ENCODE assay signal across 18 cellular contexts in the genomic region with DNA sequence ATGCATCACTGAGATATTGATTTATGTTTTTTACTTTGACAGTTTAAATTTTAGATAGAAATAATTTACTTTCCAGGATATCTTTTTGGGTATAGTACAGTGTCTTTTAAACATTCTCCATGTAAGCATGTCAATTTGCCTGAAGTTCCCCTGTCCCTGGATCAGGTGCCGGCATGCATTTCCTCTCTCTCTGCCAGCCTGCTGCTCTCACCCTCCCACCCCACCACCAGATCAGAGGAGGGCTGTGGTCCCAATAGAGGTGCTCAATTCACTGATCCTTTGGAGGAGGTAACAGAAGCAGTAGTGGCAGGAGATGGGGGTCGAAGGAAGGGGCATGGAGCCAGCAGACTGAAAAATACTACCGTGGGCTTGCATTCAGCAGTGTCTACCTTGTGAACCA. TPM values are rescaled to one million over a fixed set of nuclear protein-coding genes. Genes with fewer than 3 reads are reported as not detected.
DNase-seq lines count a peak whose midpoint lies in the region; ATAC-seq and TF ChIP-seq lines count a peak whose summit lies in the region.
"Had no signal": no experiment of that assay in that cellular context is flagged by ENCODE, and none has a peak within 500 bp of the region (broad histone marks: within the 10 kb centered on the region; RNA-seq: fewer than 3 reads in every experiment).

No MANE protein-coding gene starts in this region.

- no peak overlapping the region for H2AFZ ChIP-seq in H9 (ENCODE audit: low read length)

- POLR2A ChIA-PET in WTC11 (lab: Charles Lee): no interaction called here

- no peak overlapping the region for H4K91ac ChIP-seq in H9 (ENCODE audit: insufficient read length, low read depth, low read length)

- no peak overlapping the region for H3K9ac ChIP-seq in H9 (ENCODE audit: extremely low read depth, insufficient read length, low read length)
- H3K9ac ChIP-seq: BLaER1 treated with 17β-estradiol and CSF1 and Interleukin-3, amounts not matched to agents 10 nM and 100 nM had no signal

- H3K4ac ChIP-seq in H9 (ENCODE audit: low read depth, low read length): no peak overlapping the region

- H3K4me1 Mint-ChIP-seq in H9 (peaks cover 0 to 14% of the 10 kb centered on the region in 2 experiments; a peak in 1 of 4 replicates), WTC11 (peaks cover 18% of the 10 kb centered on the region), nephron progenitor cell (peaks cover 8% of the 10 kb centered on the region), endothelial cell (ENCODE audit: unreplicated experiment) (no peaks in the 10 kb centered on the region)
- H3K4me1 Mint-ChIP-seq: B cell, IgD-negative memory B cell had no signal

- no peak overlapping the region for H3K18ac ChIP-seq in H9 (ENCODE audit: insufficient read length, low read depth, low read length)

- H3K23ac ChIP-seq in H9 (ENCODE audit: insufficient read length, low read depth, low read length): no peak overlapping the region

- no peak overlapping the region for H4K5ac ChIP-seq in H9 (ENCODE audit: insufficient read length, low read depth, low read length)

- H3K4me2 ChIP-seq in H9 (ENCODE audit: insufficient read depth, insufficient read length, low read length): no peak overlapping the region
- H3K4me2 ChIP-seq: BLaER1 treated with 17β-estradiol and CSF1 and Interleukin-3, amounts not matched to agents 10 nM and 100 nM had no signal

- H2BK20ac ChIP-seq in H9 (ENCODE audit: low read depth, low read length, poor library complexity, severe bottlenecking): no peak overlapping the region

- H2BK5ac ChIP-seq in H9 (ENCODE audit: insufficient read length, low read length): no peak overlapping the region

- no peaks in the 10 kb centered on the region for H3K9me3 ChIP-seq in H9 (ENCODE audit: control insufficient read depth, low read depth, low read length)
- H3K9me3 ChIP-seq in WERI-Rb-1 (ENCODE audit: severe bottlenecking): no peaks in the 10 kb centered on the region

- H3K4me3 Mint-ChIP-seq in H9: no peak overlapping the region
- H3K4me3 Mint-ChIP-seq in WTC11: no peak overlapping the region
- no peak overlapping the region for H3K4me3 Mint-ChIP-seq in nephron progenitor cell
- no peak overlapping the region for H3K4me3 Mint-ChIP-seq in endothelial cell (ENCODE audit: unreplicated experiment)
- H3K4me3 Mint-ChIP-seq: B cell; CD8-positive, alpha-beta T cell; HFFc6; IgD-negative memory B cell had no signal

- no peak overlapping the region for H3T11ph ChIP-seq in H9 (ENCODE audit: low read length)

- H2BK12ac ChIP-seq in H9 (ENCODE audit: insufficient read length, low read depth, low read length): no peak overlapping the region

- H2AK5ac ChIP-seq in H9 (ENCODE audit: insufficient read length, low read length): no peak overlapping the region

- no peaks in the 10 kb centered on the region for H3K4me1 ChIP-seq in H9 (ENCODE audit: insufficient read depth, low read length)
- H3K4me1 ChIP-seq: BLaER1 treated with 17β-estradiol and CSF1 and Interleukin-3, amounts not matched to agents 10 nM and 100 nM had no signal

- no peak overlapping the region for H2BK15ac ChIP-seq in H9 (ENCODE audit: low read depth, low read length)

- H4K20me1 ChIP-seq in H9 (ENCODE audit: control insufficient read depth, insufficient read depth, insufficient read length): no peaks in the 10 kb centered on the region
- H4K20me1 ChIP-seq: BLaER1 treated with 17β-estradiol and CSF1 and Interleukin-3, amounts not matched to agents 10 nM and 100 nM had no signal

- H3K36me3 Mint-ChIP-seq in H9 (ENCODE audit: insufficient read depth in 1 of 3, low read depth in 3 of 3) (no peaks in the 10 kb centered on the region), WTC11 (no peaks in the 10 kb centered on the region), nephron progenitor cell (ENCODE audit: low read depth) (no peaks in the 10 kb centered on the region), endothelial cell (ENCODE audit: low read depth, unreplicated experiment) (no peaks in the 10 kb centered on the region)
- H3K36me3 Mint-ChIP-seq: CD8-positive, alpha-beta T cell; IgD-negative memory B cell had no signal

- H3K36me3 ChIP-seq in WERI-Rb-1: no peaks in the 10 kb centered on the region
- H3K36me3 ChIP-seq: BLaER1 treated with 17β-estradiol and CSF1 and Interleukin-3, amounts not matched to agents 10 nM and 100 nM had no signal

- no peak overlapping the region for H3K14ac ChIP-seq in H9 (ENCODE audit: insufficient read depth, low read length)

- H3K23me2 ChIP-seq in H9 (ENCODE audit: insufficient read length, low read depth, low read length, poor library complexity, severe bottlenecking): no peaks in the 10 kb centered on the region

- H2BK120ac ChIP-seq in H9 (ENCODE audit: low read depth, low read length, poor library complexity, severe bottlenecking): no peak overlapping the region

- H3K27ac Mint-ChIP-seq in H9 (peak overlapping the region; percentile 9 to 91 (median 36); a peak in 3 of 7 replicates), WTC11 (no peak overlapping the region), nephron progenitor cell (no peak overlapping the region), endothelial cell (ENCODE audit: unreplicated experiment) (no peak overlapping the region)
- H3K27ac Mint-ChIP-seq: B cell; CD8-positive, alpha-beta T cell; HFFc6; IgD-negative memory B cell had no signal

- H3K79me1 ChIP-seq in H9 (ENCODE audit: insufficient read depth, low read depth, low read length, poor library complexity, severe bottlenecking): no peaks in the 10 kb centered on the region

- no peak overlapping the region for H4K8ac ChIP-seq in H9 (replicated peaks; ENCODE audit: insufficient read length, low read depth, low read length)

- H3K9me3 Mint-ChIP-seq in H9: no peaks in the 10 kb centered on the region
- H3K9me3 Mint-ChIP-seq in WTC11: no peaks in the 10 kb centered on the region; the same call in 1 of the 2 replicates
- no peaks in the 10 kb centered on the region for H3K9me3 Mint-ChIP-seq in nephron progenitor cell
- H3K9me3 Mint-ChIP-seq in endothelial cell (ENCODE audit: unreplicated experiment): no peaks in the 10 kb centered on the region
- H3K9me3 Mint-ChIP-seq: CD8-positive, alpha-beta T cell; HFFc6; IgD-negative memory B cell had no signal

- no peak overlapping the region for H3K27ac ChIP-seq in H9 (ENCODE audit: insufficient read length, low read depth, low read length)
- H3K27ac ChIP-seq in WERI-Rb-1: no peak overlapping the region
- H3K27ac ChIP-seq: BLaER1 treated with 17β-estradiol and CSF1 and Interleukin-3, amounts not matched to agents 10 nM and 100 nM had no signal

- TF ChIP-seq CTCF in H9 (conservative IDR thresholded peaks at IDR 0.05): no peak
- no peak for TF ChIP-seq CTCF in WTC11 (IDR thresholded peaks at IDR 0.05)
- TF ChIP-seq CTCF in nephron progenitor cell (IDR thresholded peaks at IDR 0.05): no peak
- no peak for TF ChIP-seq CTCF in foreskin fibroblast (IDR thresholded peaks at IDR 0.05; ENCODE audit: low read depth, low read length)
- TF ChIP-seq CTCF in WERI-Rb-1 (IDR thresholded peaks at IDR 0.05; ENCODE audit: low read depth, low read length): no peak
- no peak for TF ChIP-seq CTCF in endothelial cell (IDR thresholded peaks at IDR 0.05; ENCODE audit: unreplicated experiment)

- CTCF ChIA-PET in WTC11 (lab: Charles Lee): no interaction called here

- H3K27me3 Mint-ChIP-seq in H9 (ENCODE audit: low read depth) (no peaks in the 10 kb centered on the region), WTC11 (ENCODE audit: low read depth) (no peaks in the 10 kb centered on the region), nephron progenitor cell (ENCODE audit: low read depth, poor library complexity) (peaks cover 3% of the 10 kb centered on the region), endothelial cell (ENCODE audit: unreplicated experiment) (no peaks in the 10 kb centered on the region)

- no peaks in the 10 kb centered on the region for H3K79me2 ChIP-seq in H9 (ENCODE audit: insufficient read depth, low read length)

- ATAC-seq in WTC11: peak; percentile 52; the same call in 1 of the 2 replicates
- ATAC-seq: CD8-positive, alpha-beta T cell; HCT116; HepG2 had no signal

- WGBS in H9 (ENCODE audit: extremely low coverage, insufficient read length, low lambda C conversion rate): no CpG with 5 or more reads among the region's 3 CpGs

- H3K56ac ChIP-seq in H9 (ENCODE audit: insufficient read length, low read depth, low read length): no peak overlapping the region

- peak; percentile 45 for DNase-seq in H9
- DNase-seq in WTC11 (ENCODE audit: low spot score): no peak
- peak; percentile 2 for DNase-seq in nephron progenitor cell
- no peak for DNase-seq in foreskin fibroblast
- no peak for DNase-seq in WERI-Rb-1
- no peak for DNase-seq in endothelial cell (ENCODE audit: low spot score)
- DNase-seq: Calu3; CD8-positive, alpha-beta T cell; DMS79 treated with DMSO at 0.1 percent for 48 hours; GF-D8; HFFc6 had no signal

- H3K27me3 ChIP-seq in H9 (ENCODE audit: insufficient read depth, low read length) (no peaks in the 10 kb centered on the region), WERI-Rb-1 (ENCODE audit: insufficient read depth, low read depth, severe bottlenecking) (no peaks in the 10 kb centered on the region)
- H3K27me3 ChIP-seq: BLaER1 treated with 17β-estradiol and CSF1 and Interleukin-3, amounts not matched to agents 10 nM and 100 nM had no signal

- H3K4me3 ChIP-seq in foreskin fibroblast (ENCODE audit: low read depth in 1 of 2, low read length in 2 of 2) (no peak overlapping the region), WERI-Rb-1 (ENCODE audit: low read depth, low read length) (no peak overlapping the region)
- H3K4me3 ChIP-seq: BLaER1 treated with 17β-estradiol and CSF1 and Interleukin-3, amounts not matched to agents 10 nM and 100 nM had no signal

TF ChIP-seq in WTC11, 78 proteins besides CTCF, POLR2A, EP300 and RAD21 (continues in another document):
- TF ChIP-seq NFE2L1 (CRISPR knock-in tag; IDR thresholded peaks at IDR 0.05) (no peak), ZNF317 (CRISPR knock-in tag; IDR thresholded peaks at IDR 0.05; ENCODE audit: borderline replicate concordance, low read depth) (no peak), NR1H2 (CRISPR knock-in tag; IDR thresholded peaks at IDR 0.05) (no peak), KAT7 (CRISPR knock-in tag; IDR thresholded peaks at IDR 0.05; ENCODE audit: borderline replicate concordance) (no peak), HMGA2 (CRISPR knock-in tag; IDR thresholded peaks at IDR 0.05) (no peak), ELF4 (CRISPR knock-in tag; IDR thresholded peaks at IDR 0.05; ENCODE audit: low read depth) (no peak)

RNA-seq across cellular contexts. Expression of a gene that starts 28.3 kb away (rescaled TPM):
- total RNA-seq in H9 (2021) (not detected in 2 replicates), WTC11 (2021) (not detected in 3 replicates), endothelial cell (ENCODE audit: unreplicated experiment) (not detected)
- total RNA-seq: A172; B cell; Calu3; CD8-positive, alpha-beta T cell; H4; HepG2; HFFc6 had no signal

RNA-seq across cellular contexts. Expression of a gene that starts 50.9 kb away (rescaled TPM):
- total RNA-seq in H9 (2021) (0.17 and 0.68 TPM in 2 replicates), WTC11 (2021) (0.82 to 0.89 TPM (median 0.85 TPM) in 3 replicates), endothelial cell (ENCODE audit: unreplicated experiment) (3.3 TPM)
- total RNA-seq: A172; B cell; Calu3; CD8-positive, alpha-beta T cell; HFFc6 had no signal

Comparison
In these comparisons a context has a peak if more than half of its experiments do, and no peak if none do; other contexts are left out.
1. DNase-seq: peak in H9 (single experiment) and nephron progenitor cell (single experiment); none in WTC11 (single experiment), foreskin fibroblast (0 of 2), WERI-Rb-1 (single experiment) and endothelial cell (single experiment).
2. H3K27ac Mint-ChIP-seq: peak in H9 (3 of 3); none in WTC11 (single experiment), nephron progenitor cell (single experiment) and endothelial cell (single experiment).